In the genomic region with DNA sequence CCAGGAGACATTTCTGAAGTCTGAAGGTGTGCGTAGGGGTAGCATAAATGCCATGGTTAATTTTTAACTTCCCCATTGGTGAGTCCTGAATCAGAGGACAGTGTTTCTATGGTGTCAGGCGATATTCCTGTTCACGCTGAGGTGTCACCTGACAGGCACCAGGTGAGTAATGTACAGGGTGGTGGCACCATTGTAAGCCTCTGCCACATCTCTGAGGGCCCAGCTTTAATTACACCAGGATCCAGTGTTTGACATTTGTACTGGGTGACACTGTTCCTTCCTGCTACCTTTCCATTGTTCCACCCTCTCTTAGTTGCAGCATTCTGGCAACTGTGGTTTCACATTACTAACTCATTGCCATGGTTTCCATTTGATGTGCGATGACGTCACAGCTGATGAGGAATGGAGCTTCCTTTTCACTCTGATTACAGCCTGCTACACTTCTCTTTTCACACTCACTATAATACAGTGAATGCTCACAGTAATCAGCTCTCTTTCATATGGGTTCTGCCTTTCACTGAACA, we compare ENCODE assay signal across 8 cellular contexts. TPM values are rescaled to one million over a fixed set of nuclear protein-coding genes. Genes with fewer than 3 reads are reported as not detected.
DNase-seq lines count a peak whose midpoint lies in the region; ATAC-seq and TF ChIP-seq lines count a peak whose summit lies in the region.

No MANE protein-coding gene starts in this region.

- no peaks in the 10 kb centered on the region for H3K27me3 Mint-ChIP-seq in activated CD8-positive, alpha-beta T cell treated with anti-CD3 and anti-CD28 coated beads, Interleukin-2, amount 10 ng/mL, durations not matched to agents 7 days and 5 days (ENCODE audit: low read depth)

- no peak overlapping the region for H3K9ac ChIP-seq in mesenchymal stem cell (ENCODE audit: low read length)

- H3K27me3 ChIP-seq in mesenchymal stem cell (ENCODE audit: control insufficient read depth in 1 of 2, insufficient read depth in 1 of 2, low read length in 2 of 2) = peaks cover 0 to 5% of the 10 kb centered on the region in 2 experiments

- H2BK15ac ChIP-seq in mesenchymal stem cell (ENCODE audit: low read depth, poor library complexity, severe bottlenecking) = no peak overlapping the region

- H3K4me1 Mint-ChIP-seq in activated CD8-positive, alpha-beta T cell treated with anti-CD3 and anti-CD28 coated beads, Interleukin-2, amount 10 ng/mL, durations not matched to agents 7 days and 5 days (ENCODE audit: low read depth) = no peaks in the 10 kb centered on the region

- POLR2A ChIA-PET in activated CD8-positive, alpha-beta T cell treated with anti-CD3 and anti-CD28 coated beads, Interleukin-2, amount 10 ng/mL, durations not matched to agents 7 days and 5 days (lab: Charles Lee) = no interaction called here
- POLR2A ChIA-PET in GM10248 (lab: Yijun Ruan, JAX) = no interaction called here

- ATAC-seq in activated CD8-positive, alpha-beta T cell treated with anti-CD3 and anti-CD28 coated beads, Interleukin-2, amount 10 ng/mL, durations not matched to agents 7 days and 5 days = peak; percentile 36
- no peak for ATAC-seq in GM18858 (IDR thresholded peaks at IDR 0.05; ENCODE audit: unreplicated experiment)
- ATAC-seq in sciatic nerve = no peak

- H3K23ac ChIP-seq in mesenchymal stem cell (ENCODE audit: low read length in 2 of 2) = no peak overlapping the region

- no peak overlapping the region for H3K18ac ChIP-seq in mesenchymal stem cell (ENCODE audit: low read depth in 1 of 2, low read length in 2 of 2)

- H3K79me1 ChIP-seq in mesenchymal stem cell (replicated peaks; ENCODE audit: low read length, poor library complexity, severe bottlenecking) = no peaks in the 10 kb centered on the region

- no peak for TF ChIP-seq CTCF in GM10248 (IDR thresholded peaks at IDR 0.05; ENCODE audit: control extremely low read depth, extremely low read depth, low read depth, missing control alignments)

- H3K4me3 ChIP-seq in mesenchymal stem cell (ENCODE audit: insufficient read depth in 1 of 2, low read depth in 1 of 2, low read length in 2 of 2) = no peak overlapping the region

- no peak overlapping the region for H3K27ac Mint-ChIP-seq in activated CD8-positive, alpha-beta T cell treated with anti-CD3 and anti-CD28 coated beads, Interleukin-2, amount 10 ng/mL, durations not matched to agents 7 days and 5 days

- H3K14ac ChIP-seq in mesenchymal stem cell (ENCODE audit: low read length in 2 of 2) = no peak overlapping the region

- intact Hi-C loops in sciatic nerve (cut with DNase I) = no loop called here

- H3K4me2 ChIP-seq in mesenchymal stem cell (ENCODE audit: low read length, poor library complexity, severe bottlenecking) = no peak overlapping the region

- H4K91ac ChIP-seq in mesenchymal stem cell (ENCODE audit: low read length) = no peak overlapping the region

- no peak overlapping the region for H2BK5ac ChIP-seq in mesenchymal stem cell (ENCODE audit: low read depth, low read length, poor library complexity, severe bottlenecking)

- WGBS in mesenchymal stem cell = 88% methylated on average over 5 of the region's 5 CpGs

- no peak overlapping the region for H4K8ac ChIP-seq in mesenchymal stem cell (ENCODE audit: low read length)

- H2AFZ ChIP-seq in mesenchymal stem cell (ENCODE audit: low read depth, low read length) = no peak overlapping the region

- DNase-seq in DMS53 treated with DMSO at 0.1 percent for 48 hours (lab: John Stamatoyannopoulos, UW; ENCODE audit: unreplicated experiment) (peak; percentile 99), M059J (ENCODE audit: low read depth) (peak; percentile 58), mesenchymal stem cell (peak; percentile 45), GM10248 (ENCODE audit: extremely low spot score) (no peak), medulla oblongata (ENCODE audit: extremely low spot score) (no peak), sciatic nerve (ENCODE audit: low spot score) (no peak)
- DNase-seq in activated CD8-positive, alpha-beta T cell treated with anti-CD3 and anti-CD28 coated beads, Interleukin-2, amount 10 ng/mL, durations not matched to agents 7 days and 5 days = peak; percentile 26

- H2BK12ac ChIP-seq in mesenchymal stem cell (ENCODE audit: low read length in 2 of 2) = no peak overlapping the region

- no peaks in the 10 kb centered on the region for H3K4me1 ChIP-seq in mesenchymal stem cell (ENCODE audit: control insufficient read depth, insufficient read depth, low read depth, low read length)

- CTCF ChIA-PET in activated CD8-positive, alpha-beta T cell treated with anti-CD3 and anti-CD28 coated beads, Interleukin-2, amount 10 ng/mL, durations not matched to agents 7 days and 5 days (lab: Charles Lee) = no interaction called here
- CTCF ChIA-PET in GM10248 (lab: Yijun Ruan, JAX) = no interaction called here

- H3K36me3 ChIP-seq in mesenchymal stem cell (ENCODE audit: control insufficient read depth in 1 of 2, insufficient read depth in 2 of 2, low read depth in 1 of 2, low read length in 2 of 2) = no peaks in the 10 kb centered on the region

- H3K4me3 Mint-ChIP-seq in activated CD8-positive, alpha-beta T cell treated with anti-CD3 and anti-CD28 coated beads, Interleukin-2, amount 10 ng/mL, durations not matched to agents 7 days and 5 days = no peak overlapping the region

- H3K27ac ChIP-seq in mesenchymal stem cell (ENCODE audit: low read length, poor library complexity, severe bottlenecking) = no peak overlapping the region

- no peak overlapping the region for H2BK120ac ChIP-seq in mesenchymal stem cell (ENCODE audit: low read depth, low read length)

- H2AK5ac ChIP-seq in mesenchymal stem cell (ENCODE audit: low read length, severe bottlenecking) = no peak overlapping the region

- no peak overlapping the region for H3K4ac ChIP-seq in mesenchymal stem cell (ENCODE audit: low read depth in 1 of 2, low read length in 2 of 2)

- no peaks in the 10 kb centered on the region for H3K9me3 ChIP-seq in mesenchymal stem cell (ENCODE audit: control insufficient read depth, low read length)

- no peaks in the 10 kb centered on the region for H3K9me3 Mint-ChIP-seq in activated CD8-positive, alpha-beta T cell treated with anti-CD3 and anti-CD28 coated beads, Interleukin-2, amount 10 ng/mL, durations not matched to agents 7 days and 5 days (ENCODE audit: insufficient read depth)

- no peaks in the 10 kb centered on the region for H3K36me3 Mint-ChIP-seq in activated CD8-positive, alpha-beta T cell treated with anti-CD3 and anti-CD28 coated beads, Interleukin-2, amount 10 ng/mL, durations not matched to agents 7 days and 5 days (ENCODE audit: low read depth)

RNA-seq across cellular contexts. Expression of a gene that starts 40.6 kb away (rescaled TPM):
- total RNA-seq in M059J (2014; rRNA removed; shearing (Covaris generic)) = 0.02 TPM in 1 of 2 replicates, not detected in the other
- total RNA-seq in activated CD8-positive, alpha-beta T cell treated with anti-CD3 and anti-CD28 coated beads, Interleukin-2, amount 10 ng/mL, durations not matched to agents 7 days and 5 days = not detected
- 0.66 TPM for polyA plus RNA-seq in mesenchymal stem cell (2013, experiment 1 of 2)
- polyA plus RNA-seq in mesenchymal stem cell (2013, experiment 2 of 2) = 0.81 TPM
- 9.8 TPM for total RNA-seq in sciatic nerve

Comparison
In these comparisons a context has a peak if more than half of its experiments do, and no peak if none do; other contexts are left out.
1. DNase-seq: peak in DMS53 treated with DMSO at 0.1 percent for 48 hours (single experiment), M059J (single experiment), activated CD8-positive, alpha-beta T cell treated with anti-CD3 and anti-CD28 coated beads, Interleukin-2, amount 10 ng/mL, durations not matched to agents 7 days and 5 days (single experiment) and mesenchymal stem cell (single experiment); none in GM10248 (single experiment), medulla oblongata (single experiment) and sciatic nerve (single experiment).
2. RNA of a gene that starts 40.6 kb away (total RNA-seq): 9.8 TPM in sciatic nerve (single experiment); 0.02 TPM in M059J and not detected in activated CD8-positive, alpha-beta T cell treated with anti-CD3 and anti-CD28 coated beads, Interleukin-2, amount 10 ng/mL, durations not matched to agents 7 days and 5 days; every median in the first group is over 10 times any median in the second.